In the genomic region with DNA sequence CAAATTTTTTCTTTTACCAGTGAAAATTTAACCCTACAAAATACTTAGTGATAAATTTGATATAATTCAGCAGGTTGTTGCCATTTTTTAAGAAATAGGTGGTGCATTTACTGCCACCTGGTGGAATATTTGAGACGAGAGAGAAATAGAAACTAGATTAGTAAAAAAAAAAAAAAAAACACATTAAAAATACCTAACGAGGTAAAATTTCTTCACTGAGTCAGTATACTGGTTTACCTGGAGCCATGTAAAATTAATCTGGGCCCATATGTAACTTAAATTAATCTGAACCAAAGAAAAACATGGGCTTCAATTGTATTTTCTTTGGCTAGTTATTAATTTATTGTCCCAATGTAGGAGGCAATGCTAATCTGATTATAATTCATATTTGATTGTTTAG, we compare ENCODE assay signal across 9 cellular contexts.
DNase-seq lines count a peak whose midpoint lies in the region; ATAC-seq and TF ChIP-seq lines count a peak whose summit lies in the region.
"Had no signal": no experiment of that assay in that cellular context is flagged by ENCODE, and none has a peak within 500 bp of the region (broad histone marks: within the 10 kb centered on the region; RNA-seq: fewer than 3 reads in every experiment).

No MANE protein-coding gene starts in this region.

- peaks cover 5 to 9% (median 8%) of the 10 kb centered on the region in 4 donors for H3K4me1 Mint-ChIP-seq in CD4-positive, alpha-beta memory T cell
- H3K4me1 Mint-ChIP-seq: naive thymus-derived CD8-positive, alpha-beta T cell had no signal

- H3K36me3 ChIP-seq in CD4-positive, alpha-beta memory T cell (ENCODE audit: insufficient read depth, low read length) = no peaks in the 10 kb centered on the region
- H3K36me3 ChIP-seq in MG63 = no peaks in the 10 kb centered on the region

- H3K9me3 ChIP-seq in CD4-positive, alpha-beta memory T cell (ENCODE audit: control insufficient read depth in 1 of 2, low read length in 2 of 2) = no peaks in the 10 kb centered on the region
- no peaks in the 10 kb centered on the region for H3K9me3 ChIP-seq in MG63

- H3K27ac Mint-ChIP-seq in CD4-positive, alpha-beta memory T cell = no peak overlapping the region

- no peak overlapping the region for H3K4me3 ChIP-seq in CD4-positive, alpha-beta memory T cell (ENCODE audit: low read length in 2 of 2)
- H3K4me3 ChIP-seq in HFF-Myc (replicated peaks; ENCODE audit: low read depth, low read length) (no peak overlapping the region), coronary artery (no peak overlapping the region), MG63 (no peak overlapping the region)

- peaks cover 0 to 2% of the 10 kb centered on the region in 2 donors for H3K27me3 Mint-ChIP-seq in CD4-positive, alpha-beta memory T cell

- H3K4me3 Mint-ChIP-seq in CD4-positive, alpha-beta memory T cell = peak overlapping the region in 1 of 8 donors; percentile 27
- H3K4me3 Mint-ChIP-seq: naive thymus-derived CD8-positive, alpha-beta T cell had no signal

- no peaks in the 10 kb centered on the region for H3K4me1 ChIP-seq in CD4-positive, alpha-beta memory T cell (ENCODE audit: insufficient read depth, low read length)

- DNase-seq in CD4-positive, alpha-beta memory T cell = peak in 4 of 5 donors; percentile 5 to 22 (median 14)
- DNase-seq in HFF-Myc (ENCODE audit: extremely low read depth, low read depth) = no peak
- DNase-seq in SW 1271 (lab: John Stamatoyannopoulos, UW) = peak; percentile 16 to 21
- peak; percentile 23 for DNase-seq in iPS-NIHi11 (ENCODE audit: low spot score)
- DNase-seq in coronary artery (ENCODE audit: low spot score) = no peak
- DNase-seq in MG63 = no peak

- POLR2A ChIA-PET in CD4-positive, alpha-beta memory T cell (lab: Charles Lee; ENCODE audit: partially characterized antibody) = no interaction called here

- H3K36me3 Mint-ChIP-seq in CD4-positive, alpha-beta memory T cell = no peaks in the 10 kb centered on the region
- H3K36me3 Mint-ChIP-seq: naive thymus-derived CD8-positive, alpha-beta T cell had no signal

- TF ChIP-seq CTCF in HFF-Myc (IDR thresholded peaks at IDR 0.05; ENCODE audit: low read depth, low read length, missing control alignments) (peak; percentile 14), coronary artery (IDR thresholded peaks at IDR 0.05) (no peak)

- no peak overlapping the region for H3K27ac ChIP-seq in CD4-positive, alpha-beta memory T cell (ENCODE audit: low read depth, low read length)
- no peak overlapping the region for H3K27ac ChIP-seq in coronary artery

- CTCF ChIA-PET in CD4-positive, alpha-beta memory T cell (lab: Charles Lee; ENCODE audit: partially characterized antibody) = no interaction called here

- ATAC-seq in HG02763 (IDR thresholded peaks at IDR 0.05; ENCODE audit: unreplicated experiment) (no peak), GM18909 (IDR thresholded peaks at IDR 0.05; ENCODE audit: poor library complexity, unreplicated experiment) (no peak)
- ATAC-seq: naive thymus-derived CD8-positive, alpha-beta T cell had no signal

- H3K9me3 Mint-ChIP-seq in CD4-positive, alpha-beta memory T cell = no peaks in the 10 kb centered on the region
- H3K9me3 Mint-ChIP-seq: naive thymus-derived CD8-positive, alpha-beta T cell had no signal

- intact Hi-C loops in CD4-positive, alpha-beta memory T cell (cut with micrococcal nuclease) = loop anchor here (1.0 to 10.0 kb wide), 3 partner anchors 631 to 1640 kb away; no protein-coding TSS in a partner anchor

- no peaks in the 10 kb centered on the region for H3K27me3 ChIP-seq in CD4-positive, alpha-beta memory T cell (ENCODE audit: insufficient read depth, low read length)
- no peaks in the 10 kb centered on the region for H3K27me3 ChIP-seq in MG63

Comparison
In these comparisons a context has a peak if more than half of its experiments do, and no peak if none do; other contexts are left out.
1. DNase-seq: peak in CD4-positive, alpha-beta memory T cell (4 of 5), SW 1271 (2 of 2) and iPS-NIHi11 (single experiment); none in HFF-Myc (single experiment), coronary artery (single experiment) and MG63 (single experiment).